Comparison of ENCODE assay signal across 9 cellular contexts in genomic region chr2:65390134-65390533, GRCh38. TPM values are rescaled to one million over a fixed set of nuclear protein-coding genes. Genes with fewer than 3 reads are reported as not detected.
DNase-seq lines count a peak whose midpoint lies in the region; ATAC-seq and TF ChIP-seq lines count a peak whose summit lies in the region.
"Had no signal": no experiment of that assay in that cellular context is flagged by ENCODE, and none has a peak within 500 bp of the region (broad histone marks: within the 10 kb centered on the region; RNA-seq: fewer than 3 reads in every experiment).

No MANE protein-coding gene starts in this region.

- H3K36me3 Mint-ChIP-seq in activated naive CD8-positive, alpha-beta T cell treated with anti-CD3 and anti-CD28 coated beads, Interleukin-2, amount 10 ng/mL, durations not matched to agents 7 days and 5 days: peaks cover 1% of the 10 kb centered on the region

- H3K27me3 ChIP-seq in DOHH2 (ENCODE audit: control insufficient read depth, low read length): no peaks in the 10 kb centered on the region
- no peaks in the 10 kb centered on the region for H3K27me3 ChIP-seq in MG63

- DNase-seq in GM19240 (ENCODE audit: insufficient read length, low spot score): peak; percentile 33
- DNase-seq in activated naive CD8-positive, alpha-beta T cell treated with anti-CD3 and anti-CD28 coated beads, Interleukin-2, amount 10 ng/mL, durations not matched to agents 7 days and 5 days: no peak
- DNase-seq in stimulated activated naive CD4-positive, alpha-beta T cell (lab: John Stamatoyannopoulos, UW): no peak
- DNase-seq in MG63: no peak
- DNase-seq in T-helper 9 cell: no peak
- no peak for DNase-seq in cerebellar cortex (ENCODE audit: low spot score)
- DNase-seq: caudate nucleus had no signal

- H3K79me2 ChIP-seq in DOHH2 (ENCODE audit: control insufficient read depth, low read length): peaks cover 81% of the 10 kb centered on the region

- H3K4me2 ChIP-seq in DOHH2 (ENCODE audit: low read length): peak overlapping the region; percentile 50

- H3K4me1 Mint-ChIP-seq in activated naive CD8-positive, alpha-beta T cell treated with anti-CD3 and anti-CD28 coated beads, Interleukin-2, amount 10 ng/mL, durations not matched to agents 7 days and 5 days: peaks cover 16% of the 10 kb centered on the region

- peak; percentile 55 for ATAC-seq in HG03064 (IDR thresholded peaks at IDR 0.05; ENCODE audit: low read depth, unreplicated experiment)
- ATAC-seq in activated naive CD8-positive, alpha-beta T cell treated with anti-CD3 and anti-CD28 coated beads, Interleukin-2, amount 10 ng/mL, durations not matched to agents 7 days and 5 days (ENCODE audit: low read depth): peak; percentile 36

- H3K9me3 ChIP-seq in DOHH2 (ENCODE audit: control insufficient read depth, insufficient read depth, low read length): no peaks in the 10 kb centered on the region
- H3K9me3 ChIP-seq in MG63: no peaks in the 10 kb centered on the region

- H3K9me3 Mint-ChIP-seq in activated naive CD8-positive, alpha-beta T cell treated with anti-CD3 and anti-CD28 coated beads, Interleukin-2, amount 10 ng/mL, durations not matched to agents 7 days and 5 days: no peaks in the 10 kb centered on the region

- H3K4me3 ChIP-seq in DOHH2 (ENCODE audit: low read length) (peak overlapping the region; percentile 39), MG63 (no peak overlapping the region)

- POLR2A ChIA-PET in activated naive CD8-positive, alpha-beta T cell treated with anti-CD3 and anti-CD28 coated beads, Interleukin-2, amount 10 ng/mL, durations not matched to agents 7 days and 5 days (lab: Charles Lee): no interaction called here

- H4K20me1 ChIP-seq in DOHH2 (ENCODE audit: control insufficient read depth, insufficient read depth, low read depth, low read length): peaks cover 13% of the 10 kb centered on the region; the same call in 1 of the 2 replicates

- H3K27ac ChIP-seq in DOHH2 (ENCODE audit: low read depth, low read length): no peak overlapping the region

- no peak for TF ChIP-seq CTCF in DOHH2 (IDR thresholded peaks at IDR 0.05; ENCODE audit: low read depth, low read length, poor library complexity, severe bottlenecking)

- H3K9me2 ChIP-seq in DOHH2 (replicated peaks; ENCODE audit: control insufficient read depth, low read length): no peaks in the 10 kb centered on the region

- H3K4me1 ChIP-seq in DOHH2 (ENCODE audit: control insufficient read depth, low read length): peaks cover 93% of the 10 kb centered on the region

- H3K36me3 ChIP-seq in DOHH2 (ENCODE audit: control insufficient read depth, low read length): no peaks in the 10 kb centered on the region
- H3K36me3 ChIP-seq in MG63: no peaks in the 10 kb centered on the region

- no peak overlapping the region for H3K27ac Mint-ChIP-seq in activated naive CD8-positive, alpha-beta T cell treated with anti-CD3 and anti-CD28 coated beads, Interleukin-2, amount 10 ng/mL, durations not matched to agents 7 days and 5 days

- H3F3A ChIP-seq in DOHH2 (ENCODE audit: control insufficient read depth, insufficient read depth): peaks cover 8% of the 10 kb centered on the region; the same call in 1 of the 2 replicates

- peak overlapping the region; percentile 30 for H3K4me3 Mint-ChIP-seq in activated naive CD8-positive, alpha-beta T cell treated with anti-CD3 and anti-CD28 coated beads, Interleukin-2, amount 10 ng/mL, durations not matched to agents 7 days and 5 days

- peaks cover 18% of the 10 kb centered on the region for H3K27me3 Mint-ChIP-seq in activated naive CD8-positive, alpha-beta T cell treated with anti-CD3 and anti-CD28 coated beads, Interleukin-2, amount 10 ng/mL, durations not matched to agents 7 days and 5 days

RNA-seq across cellular contexts. Expression of gene SPRED2, which starts 42.3 kb away (rescaled TPM):
- 1 to 10 TPM; 9.3 to 9.9 TPM for total RNA-seq in activated naive CD8-positive, alpha-beta T cell treated with anti-CD3 and anti-CD28 coated beads, Interleukin-2, amount 10 ng/mL, durations not matched to agents 7 days and 5 days
- total RNA-seq in MG63 (2014; rRNA removed; shearing (Covaris generic); ENCODE audit: low replicate concordance): 1.7 and 3.8 TPM in 2 replicates
